ENCODE assay signal across 15 cellular contexts in the genomic region with DNA sequence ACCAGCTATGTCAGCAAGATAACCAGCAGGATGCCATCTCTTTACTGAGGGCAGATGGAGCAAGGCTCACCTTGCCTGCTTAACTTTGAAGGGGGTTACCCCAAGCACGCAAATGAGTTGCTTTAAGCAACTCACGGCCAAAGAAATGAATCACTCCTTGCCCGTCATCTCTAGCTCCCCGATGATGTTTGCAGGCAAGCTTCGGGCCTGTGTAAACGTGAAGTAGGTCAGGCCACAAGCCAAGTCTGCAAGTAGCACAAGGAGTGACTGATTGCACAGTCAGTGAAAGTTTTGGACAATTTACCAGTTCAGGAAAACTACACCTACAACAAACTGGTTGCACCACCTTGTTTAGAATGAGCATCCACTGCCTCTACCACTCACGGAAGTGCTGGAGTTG.
A peak's percentile ranks its signal among the peaks of the same experiment; 100 is the strongest.
DNase-seq lines count a peak whose midpoint lies in the region; ATAC-seq and TF ChIP-seq lines count a peak whose summit lies in the region.
"Had no signal": no experiment of that assay in that cellular context is flagged by ENCODE, and none has a peak within 500 bp of the region (broad histone marks: within the 10 kb centered on the region; RNA-seq: fewer than 3 reads in every experiment).

No MANE protein-coding gene starts in this region.

- no peaks in the 10 kb centered on the region for H3K4me1 Mint-ChIP-seq in stimulated activated effector memory CD8-positive, alpha-beta T cell treated with anti-CD3 and anti-CD28 coated beads, Interleukin-12 subunit alpha, Interleukin-12 subunit beta, amount 100 ng/mL, for 72 hours
- H3K4me1 Mint-ChIP-seq in natural killer cell: no peaks in the 10 kb centered on the region

- H3K27ac Mint-ChIP-seq in stimulated activated effector memory CD8-positive, alpha-beta T cell treated with anti-CD3 and anti-CD28 coated beads, Interleukin-12 subunit alpha, Interleukin-12 subunit beta, amount 100 ng/mL, for 72 hours: no peak overlapping the region
- no peak overlapping the region for H3K27ac Mint-ChIP-seq in natural killer cell

- H3K27ac ChIP-seq in lung (ENCODE audit: low read depth in 1 of 2, low read length in 1 of 2): no peak overlapping the region
- H3K27ac ChIP-seq: SJCRH30, spleen, vagina had no signal

- H3K36me3 ChIP-seq in lung (ENCODE audit: control insufficient read depth in 2 of 2, insufficient read depth in 2 of 2, low read length in 2 of 2): no peaks in the 10 kb centered on the region
- H3K36me3 ChIP-seq: SJCRH30, spleen, vagina had no signal

- no peaks in the 10 kb centered on the region for H3K36me3 Mint-ChIP-seq in stimulated activated effector memory CD8-positive, alpha-beta T cell treated with anti-CD3 and anti-CD28 coated beads, Interleukin-12 subunit alpha, Interleukin-12 subunit beta, amount 100 ng/mL, for 72 hours
- H3K36me3 Mint-ChIP-seq in natural killer cell: no peaks in the 10 kb centered on the region

- DNase-seq in AG09309 (ENCODE audit: low read depth): peak; percentile 80
- DNase-seq in NCI-H226: peak; percentile 96
- DNase-seq in choroid plexus epithelial cell (ENCODE audit: low read depth): peak; percentile 75
- DNase-seq in lung (ENCODE audit: low spot score): peak; percentile 36
- no peak for DNase-seq in OCI-M1 (lab: John Stamatoyannopoulos, UW)
- no peak for DNase-seq in stimulated activated effector memory CD8-positive, alpha-beta T cell treated with anti-CD3 and anti-CD28 coated beads, Interleukin-12 subunit alpha, Interleukin-12 subunit beta, amount 100 ng/mL, for 72 hours (ENCODE audit: low spot score in 2 of 2)
- DNase-seq in erythroblast (lab: John Stamatoyannopoulos, UW): no peak
- no peak for DNase-seq in natural killer cell
- DNase-seq: activated CD8-positive, alpha-beta memory T cell treated with anti-CD3 and anti-CD28 coated beads, Interleukin-2, amount 50 U/mL, for 4 hours; AML-193; GOT3; NCI-H1048; SJCRH30; spleen had no signal

- H3K9me3 ChIP-seq in lung (ENCODE audit: control insufficient read depth in 2 of 2, insufficient read depth in 1 of 2, low read length in 1 of 2): peaks cover 0 to 3% of the 10 kb centered on the region in 2 donors
- H3K9me3 ChIP-seq: SJCRH30, spleen, vagina had no signal

- no peaks in the 10 kb centered on the region for H3K4me1 ChIP-seq in lung (ENCODE audit: control insufficient read depth in 2 of 2, insufficient read depth in 2 of 2, low read length in 2 of 2)
- H3K4me1 ChIP-seq: SJCRH30, spleen, vagina had no signal

- H3K4me3 ChIP-seq in AG09309 (ENCODE audit: control insufficient read depth, low read depth, low read length) (no peak overlapping the region), choroid plexus epithelial cell (ENCODE audit: low read depth, low read length) (no peak overlapping the region), lung (no peak overlapping the region)
- H3K4me3 ChIP-seq: SJCRH30, spleen, vagina had no signal

- no peaks in the 10 kb centered on the region for H3K27me3 Mint-ChIP-seq in natural killer cell (ENCODE audit: low read depth in 2 of 2)

- no peak for TF ChIP-seq POLR2A in erythroblast (IDR thresholded peaks at IDR 0.05; ENCODE audit: low read length)

- TF ChIP-seq CTCF in AG09309 (IDR thresholded peaks at IDR 0.05; ENCODE audit: control insufficient read depth, insufficient read depth, low read depth, low read length, missing control alignments) (no peak), choroid plexus epithelial cell (conservative IDR thresholded peaks at IDR 0.05; ENCODE audit: low read depth, low read length) (no peak), lung (IDR thresholded peaks at IDR 0.05; ENCODE audit: control extremely low read depth, extremely low read depth) (no peak), natural killer cell (IDR thresholded peaks at IDR 0.05) (no peak)

- intact Hi-C loops in natural killer cell (cut with micrococcal nuclease): no loop called here

- H3K9me3 Mint-ChIP-seq in stimulated activated effector memory CD8-positive, alpha-beta T cell treated with anti-CD3 and anti-CD28 coated beads, Interleukin-12 subunit alpha, Interleukin-12 subunit beta, amount 100 ng/mL, for 72 hours: peaks cover 13% of the 10 kb centered on the region
- H3K9me3 Mint-ChIP-seq in natural killer cell: peaks cover 2 to 4% of the 10 kb centered on the region in 2 donors

- ATAC-seq in lung (ENCODE audit: insufficient read depth, low FRiP score) (peak; percentile 41), natural killer cell (no peak)
- ATAC-seq in stimulated activated effector memory CD8-positive, alpha-beta T cell treated with anti-CD3 and anti-CD28 coated beads, Interleukin-12 subunit alpha, Interleukin-12 subunit beta, amount 100 ng/mL, for 72 hours: no peak

- 62 to 85% methylated on average over 7 of the region's 7 CpGs for WGBS in lung, 2 donors

- H3K4me3 Mint-ChIP-seq in stimulated activated effector memory CD8-positive, alpha-beta T cell treated with anti-CD3 and anti-CD28 coated beads, Interleukin-12 subunit alpha, Interleukin-12 subunit beta, amount 100 ng/mL, for 72 hours: no peak overlapping the region
- H3K4me3 Mint-ChIP-seq in natural killer cell: no peak overlapping the region

- no peaks in the 10 kb centered on the region for H3K27me3 ChIP-seq in lung (ENCODE audit: control insufficient read depth, insufficient read depth)
- H3K27me3 ChIP-seq: SJCRH30, vagina had no signal

Comparison
In these comparisons a context has a peak if more than half of its experiments do, and no peak if none do; other contexts are left out.
1. DNase-seq: peak in AG09309 (single experiment), NCI-H226 (single experiment), choroid plexus epithelial cell (single experiment) and lung (single experiment); none in OCI-M1 (single experiment), stimulated activated effector memory CD8-positive, alpha-beta T cell treated with anti-CD3 and anti-CD28 coated beads, Interleukin-12 subunit alpha, Interleukin-12 subunit beta, amount 100 ng/mL, for 72 hours (0 of 2), erythroblast (0 of 2) and natural killer cell (single experiment).